ENCODE assay signal across 1 cellular context in genomic region chrX:54555006-54555405, GRCh38. TPM values are rescaled to one million over a fixed set of nuclear protein-coding genes. Genes with fewer than 3 reads are reported as not detected.
"Had no signal": no experiment of that assay in that cellular context is flagged by ENCODE, and none has a peak within 500 bp of the region (broad histone marks: within the 10 kb centered on the region; RNA-seq: fewer than 3 reads in every experiment).

No MANE protein-coding gene starts in this region.

RNA-seq across cellular contexts. Expression of gene FGD1, which starts 59.0 kb away (rescaled TPM):
- total RNA-seq: natural killer cell treated with Interleukin-12 subunit alpha and Interleukin-12 subunit beta and Interleukin-15 and Interleukin-18, amount 100 ng/mL, for 72 hours had no signal
